In the genomic region with DNA sequence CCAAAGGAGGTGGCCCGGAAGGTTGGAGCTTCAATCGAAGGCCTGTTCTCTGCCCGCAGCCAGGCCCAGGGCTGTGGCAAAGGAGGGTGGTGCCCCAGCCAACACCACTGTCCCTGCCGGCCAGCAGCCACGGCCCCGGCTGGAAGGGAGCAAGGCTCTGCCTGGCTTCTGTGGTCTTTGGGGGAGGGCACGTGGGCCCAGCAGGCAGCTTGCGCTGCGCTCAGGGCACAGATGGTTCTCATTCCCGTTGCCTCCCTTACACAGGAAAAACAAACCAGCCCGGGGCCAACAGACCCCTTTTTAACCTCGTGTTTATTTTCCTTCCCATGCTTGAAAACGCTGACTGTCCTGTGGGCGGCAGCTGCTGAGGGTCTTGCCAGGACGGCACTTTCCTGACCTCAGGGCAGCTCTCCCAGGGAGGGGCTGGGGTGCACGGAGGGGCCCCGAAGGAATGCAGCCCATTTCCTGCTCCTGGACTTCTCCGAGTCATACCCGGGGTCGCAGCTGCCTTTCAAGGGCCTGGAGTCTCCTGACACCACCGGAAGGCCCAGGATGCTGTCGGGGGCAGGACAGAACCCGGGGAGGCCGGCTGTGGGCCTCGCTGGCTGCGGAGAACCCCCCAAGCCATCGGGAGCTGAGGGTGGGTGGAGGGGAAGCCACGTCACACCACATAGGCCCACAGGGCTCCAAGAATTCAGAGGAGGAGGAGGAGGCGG, we compare ENCODE assay signal across 8 cellular contexts. TPM values are rescaled to one million over a fixed set of nuclear protein-coding genes. Genes with fewer than 3 reads are reported as not detected.
A peak's percentile ranks its signal among the peaks of the same experiment; 100 is the strongest.
DNase-seq lines count a peak whose midpoint lies in the region; TF ChIP-seq lines count a peak whose summit lies in the region.
"Had no signal": no experiment of that assay in that cellular context is flagged by ENCODE, and none has a peak within 500 bp of the region (broad histone marks: within the 10 kb centered on the region; RNA-seq: fewer than 3 reads in every experiment).

No MANE protein-coding gene starts in this region.

- peaks cover 3% of the 10 kb centered on the region for H3K27me3 Mint-ChIP-seq in activated T-helper 1 cell treated with anti-CD3 and anti-CD28 coated beads, Interleukin-12 subunit alpha, Interleukin-12 subunit beta, Interleukin-2, Interleukin-4 antibody, amounts not matched to agents 30 ng/mL and 10 ng/mL and 1 ng/mL, durations not matched to agents 14 hours and 24 hours and 36 hours (ENCODE audit: insufficient read depth)

- in situ Hi-C loops in astrocyte of the cerebellum (cut with HindIII; ENCODE audit: low sequenced_read_pairs): no loop called here

- no peak overlapping the region for H3K4me3 Mint-ChIP-seq in activated T-helper 1 cell treated with anti-CD3 and anti-CD28 coated beads, Interleukin-12 subunit alpha, Interleukin-12 subunit beta, Interleukin-2, Interleukin-4 antibody, amounts not matched to agents 30 ng/mL and 10 ng/mL and 1 ng/mL, durations not matched to agents 14 hours and 24 hours and 36 hours

- no peaks in the 10 kb centered on the region for H3K4me1 Mint-ChIP-seq in activated T-helper 1 cell treated with anti-CD3 and anti-CD28 coated beads, Interleukin-12 subunit alpha, Interleukin-12 subunit beta, Interleukin-2, Interleukin-4 antibody, amounts not matched to agents 30 ng/mL and 10 ng/mL and 1 ng/mL, durations not matched to agents 14 hours and 24 hours and 36 hours (ENCODE audit: low read depth)

- intact Hi-C loops in activated T-helper 1 cell treated with anti-CD3 and anti-CD28 coated beads, Interleukin-12 subunit alpha, Interleukin-12 subunit beta, Interleukin-2, Interleukin-4 antibody, amounts not matched to agents 30 ng/mL and 10 ng/mL and 1 ng/mL, durations not matched to agents 14 hours and 24 hours and 36 hours (cut with micrococcal nuclease): no loop called here
- intact Hi-C loops in adrenal gland (cut with DNase I): no loop called here

- H3K36me3 Mint-ChIP-seq in activated T-helper 1 cell treated with anti-CD3 and anti-CD28 coated beads, Interleukin-12 subunit alpha, Interleukin-12 subunit beta, Interleukin-2, Interleukin-4 antibody, amounts not matched to agents 30 ng/mL and 10 ng/mL and 1 ng/mL, durations not matched to agents 14 hours and 24 hours and 36 hours (ENCODE audit: low read depth): no peaks in the 10 kb centered on the region

- no peaks in the 10 kb centered on the region for H3K9me3 Mint-ChIP-seq in activated T-helper 1 cell treated with anti-CD3 and anti-CD28 coated beads, Interleukin-12 subunit alpha, Interleukin-12 subunit beta, Interleukin-2, Interleukin-4 antibody, amounts not matched to agents 30 ng/mL and 10 ng/mL and 1 ng/mL, durations not matched to agents 14 hours and 24 hours and 36 hours

- WGBS in adrenal gland, 4 donors: 50 to 80% (median 54%) methylated on average over 1 to 29 of the region's 29 CpGs

- H3K4me1 ChIP-seq in adrenal gland (replicated peaks in 1 of 2): peaks cover 5 to 26% of the 10 kb centered on the region in 2 donors

- no peaks in the 10 kb centered on the region for H3K27me3 ChIP-seq in adrenal gland

- H3K4me3 ChIP-seq in HFF-Myc (replicated peaks; ENCODE audit: low read depth, low read length) (peak overlapping the region; percentile 94), astrocyte of the cerebellum (ENCODE audit: low read depth, low read length) (no peak overlapping the region), adrenal gland (no peak overlapping the region)

- no peak overlapping the region for H3K27ac Mint-ChIP-seq in activated T-helper 1 cell treated with anti-CD3 and anti-CD28 coated beads, Interleukin-12 subunit alpha, Interleukin-12 subunit beta, Interleukin-2, Interleukin-4 antibody, amounts not matched to agents 30 ng/mL and 10 ng/mL and 1 ng/mL, durations not matched to agents 14 hours and 24 hours and 36 hours

- H3K27ac ChIP-seq in substantia nigra (ENCODE audit: low read depth, low read length, poor library complexity, severe bottlenecking) (peak overlapping the region; percentile 69), adrenal gland (peak overlapping the region in 2 of 5 donors; percentile 73 to 84)

- no peak for TF ChIP-seq POLR2A in adrenal gland (IDR thresholded peaks at IDR 0.05)

- no peaks in the 10 kb centered on the region for H3K36me3 ChIP-seq in adrenal gland (replicated peaks in 1 of 2)

- peak; percentile 89 for DNase-seq in HFF-Myc (ENCODE audit: extremely low read depth, low read depth)
- DNase-seq in astrocyte of the cerebellum (ENCODE audit: low read depth): peak; percentile 49
- DNase-seq in iPS-NIHi11 (ENCODE audit: low spot score): peak; percentile 72
- peak in 20 of 49 donors; percentile 9 to 60 (median 33) for DNase-seq in substantia nigra (lab: John Stamatoyannopoulos, UW)
- no peak for DNase-seq in SHP77 (lab: John Stamatoyannopoulos, UW)
- DNase-seq in activated T-helper 1 cell treated with anti-CD3 and anti-CD28 coated beads, Interleukin-12 subunit alpha, Interleukin-12 subunit beta, Interleukin-2, Interleukin-4 antibody, amounts not matched to agents 30 ng/mL and 10 ng/mL and 1 ng/mL, durations not matched to agents 14 hours and 24 hours and 36 hours (ENCODE audit: low spot score): no peak
- DNase-seq in adrenal gland: no peak

- no peaks in the 10 kb centered on the region for H3K9me3 ChIP-seq in adrenal gland (replicated peaks in 1 of 3)

- TF ChIP-seq CTCF in HFF-Myc (IDR thresholded peaks at IDR 0.05; ENCODE audit: low read depth, low read length, missing control alignments): no peak
- no peak for TF ChIP-seq CTCF in astrocyte of the cerebellum (IDR thresholded peaks at IDR 0.05; ENCODE audit: low read depth, low read length, missing control alignments)
- TF ChIP-seq CTCF in adrenal gland (IDR thresholded peaks at IDR 0.05): no peak

RNA-seq across cellular contexts. Expression of a gene that starts 1.1 kb away (rescaled TPM):
- total RNA-seq in activated T-helper 1 cell treated with anti-CD3 and anti-CD28 coated beads, Interleukin-12 subunit alpha, Interleukin-12 subunit beta, Interleukin-2, Interleukin-4 antibody, amounts not matched to agents 30 ng/mL and 10 ng/mL and 1 ng/mL, durations not matched to agents 14 hours and 24 hours and 36 hours: 18.3 and 19.1 TPM in 2 replicates
- 10 to 100 TPM in 7 of 8 donors, 1 to 10 TPM in 1; 9.9 to 50.4 (median 17.2) TPM for total RNA-seq in adrenal gland
- 10 to 100 TPM in 2 of 3 donors, 1 to 10 TPM in 1; 2.9 to 48.9 (median 31.5) TPM for polyA plus RNA-seq in adrenal gland

RNA-seq across cellular contexts. Expression of a gene that starts 22.3 kb away (rescaled TPM):
- not detected in 2 replicates for total RNA-seq in activated T-helper 1 cell treated with anti-CD3 and anti-CD28 coated beads, Interleukin-12 subunit alpha, Interleukin-12 subunit beta, Interleukin-2, Interleukin-4 antibody, amounts not matched to agents 30 ng/mL and 10 ng/mL and 1 ng/mL, durations not matched to agents 14 hours and 24 hours and 36 hours
- under 1 TPM in 7 of 8 donors, not detected in 1; 0.04 to 0.19 (median 0.09) TPM for total RNA-seq in adrenal gland
- polyA plus RNA-seq in adrenal gland: under 1 TPM; under 0.01 to 0.08 (median 0.04) TPM
- total RNA-seq: glomerular endothelial cell had no signal

RNA-seq across cellular contexts. Expression of a gene that starts 37.3 kb away (rescaled TPM):
- 35.2 TPM in 2 replicates for total RNA-seq in activated T-helper 1 cell treated with anti-CD3 and anti-CD28 coated beads, Interleukin-12 subunit alpha, Interleukin-12 subunit beta, Interleukin-2, Interleukin-4 antibody, amounts not matched to agents 30 ng/mL and 10 ng/mL and 1 ng/mL, durations not matched to agents 14 hours and 24 hours and 36 hours
- 10 to 100 TPM; 12.1 to 28.9 (median 18.3) TPM for total RNA-seq in adrenal gland
- 10 to 100 TPM in 2 of 3 donors, 1 to 10 TPM in 1; 3.1 to 20.5 (median 14.7) TPM for polyA plus RNA-seq in adrenal gland

RNA-seq across cellular contexts. Expression of a gene that starts 47.2 kb away (rescaled TPM):
- 7.1 and 7.2 TPM in 2 replicates for total RNA-seq in activated T-helper 1 cell treated with anti-CD3 and anti-CD28 coated beads, Interleukin-12 subunit alpha, Interleukin-12 subunit beta, Interleukin-2, Interleukin-4 antibody, amounts not matched to agents 30 ng/mL and 10 ng/mL and 1 ng/mL, durations not matched to agents 14 hours and 24 hours and 36 hours
- 1 to 10 TPM; 1.1 to 5.8 (median 4.0) TPM for total RNA-seq in adrenal gland
- 10 to 100 TPM in 1 of 3 donors, 1 to 10 TPM in 1, under 1 TPM in 1; 0.35 to 10.6 (median 5.7) TPM for polyA plus RNA-seq in adrenal gland

Comparison
In these comparisons a context has a peak if more than half of its experiments do, and no peak if none do; other contexts are left out.
1. DNase-seq: peak in HFF-Myc (single experiment), astrocyte of the cerebellum (single experiment) and iPS-NIHi11 (single experiment); none in SHP77 (0 of 2), activated T-helper 1 cell treated with anti-CD3 and anti-CD28 coated beads, Interleukin-12 subunit alpha, Interleukin-12 subunit beta, Interleukin-2, Interleukin-4 antibody, amounts not matched to agents 30 ng/mL and 10 ng/mL and 1 ng/mL, durations not matched to agents 14 hours and 24 hours and 36 hours (single experiment) and adrenal gland (0 of 7).